Comparison of ENCODE assay signal across 8 cellular contexts in the genomic region with DNA sequence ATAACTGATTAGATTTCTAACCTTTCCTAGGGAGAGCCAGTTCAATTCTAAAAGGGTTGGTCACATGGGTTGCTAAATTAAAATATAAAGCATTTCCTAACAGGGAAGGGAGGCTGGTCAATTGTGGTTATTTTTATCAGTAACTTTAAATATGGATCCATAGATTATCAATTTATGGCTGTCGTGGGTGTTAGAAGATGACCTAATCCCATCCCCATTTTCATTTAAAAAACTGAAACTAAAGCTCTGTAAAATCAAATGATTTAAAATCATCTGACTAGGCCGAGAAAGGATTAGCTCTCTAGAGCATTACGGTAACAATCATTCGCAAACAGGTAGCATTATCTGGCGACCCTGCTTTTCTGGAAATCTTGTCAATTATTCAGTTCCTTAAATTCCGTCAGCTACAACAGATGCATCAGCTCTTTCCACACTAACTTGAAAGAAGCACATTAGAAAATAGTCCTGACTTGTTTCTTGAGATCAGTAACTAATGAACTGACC. TPM values are rescaled to one million over a fixed set of nuclear protein-coding genes. Genes with fewer than 3 reads are reported as not detected.
DNase-seq lines count a peak whose midpoint lies in the region; ATAC-seq and TF ChIP-seq lines count a peak whose summit lies in the region.

No MANE protein-coding gene starts in this region.

- H3K9me3 ChIP-seq in SJSA1 (replicated peaks), result no peaks in the 10 kb centered on the region
- H3K9me3 ChIP-seq in fibroblast of lung (ENCODE audit: control insufficient read depth, insufficient read depth, low read depth, low read length), result no peaks in the 10 kb centered on the region
- H3K9me3 ChIP-seq in gastrocnemius medialis, result no peaks in the 10 kb centered on the region

- TF ChIP-seq POLR2A in gastrocnemius medialis (IDR thresholded peaks at IDR 0.05), result no peak

- peaks cover 14% of the 10 kb centered on the region for H3K36me3 ChIP-seq in GM23338 (ENCODE audit: insufficient read depth)
- peaks cover 40% of the 10 kb centered on the region for H3K36me3 ChIP-seq in SJSA1
- H3K36me3 ChIP-seq in fibroblast of lung (ENCODE audit: control insufficient read depth, insufficient read depth, low read length), result peaks cover 4% of the 10 kb centered on the region
- peaks cover 4 to 7% of the 10 kb centered on the region in 2 donors for H3K36me3 ChIP-seq in gastrocnemius medialis

- no peak for ATAC-seq in GM23338
- ATAC-seq in gastrocnemius medialis, result no peak
- no peak for ATAC-seq in GM21381 (IDR thresholded peaks at IDR 0.05; ENCODE audit: unreplicated experiment)
- ATAC-seq in HG03159 (IDR thresholded peaks at IDR 0.05; ENCODE audit: unreplicated experiment), result no peak
- ATAC-seq in GM21619 (IDR thresholded peaks at IDR 0.05; ENCODE audit: unreplicated experiment), result no peak

- H3K27ac Mint-ChIP-seq in GM23338, result peak overlapping the region; percentile 100

- H3K36me3 Mint-ChIP-seq in GM23338 (ENCODE audit: low read depth), result peaks cover 40% of the 10 kb centered on the region

- peak overlapping the region; percentile 97 for H3K4me3 Mint-ChIP-seq in GM23338

- intact Hi-C loops in gastrocnemius medialis (cut with DNase I; ENCODE audit: low total_unique reads), result loop anchor here (1.0 to 2.0 kb wide), 4 partner anchors 31 to 1209 kb away; partner anchors contain the start of gene LNPK

- peaks cover 46% of the 10 kb centered on the region for H3K79me2 ChIP-seq in GM23338 (replicated peaks; ENCODE audit: insufficient read depth)
- H3K79me2 ChIP-seq in fibroblast of lung (ENCODE audit: control insufficient read depth, insufficient read depth, low read length), result peaks cover 44% of the 10 kb centered on the region

- no peak for DNase-seq in GM23338 (ENCODE audit: low spot score)
- peak in 1 of 2 experiments; percentile 26 for DNase-seq in SJSA1 (ENCODE audit: low read depth in 1 of 2, low spot score in 2 of 2)
- peak in 1 of 2 donors; percentile 27 for DNase-seq in fibroblast of lung (ENCODE audit: low read depth in 2 of 2)
- DNase-seq in gastrocnemius medialis, result no peak
- no peak for DNase-seq in dermis blood vessel endothelial cell

- peaks cover 18% of the 10 kb centered on the region for H3K27me3 Mint-ChIP-seq in GM23338 (ENCODE audit: insufficient read depth, low read depth, poor library complexity)

- TF ChIP-seq CTCF in GM23338 (conservative IDR thresholded peaks at IDR 0.05; ENCODE audit: low read depth in 2 of 2) (no peak), fibroblast of lung (conservative IDR thresholded peaks at IDR 0.05 in 1 of 2, IDR thresholded peaks at IDR 0.05 in 1 of 2; ENCODE audit: low read depth in 1 of 2, low read length in 2 of 2) (no peak), gastrocnemius medialis (IDR thresholded peaks at IDR 0.05 in 4 of 5, conservative IDR thresholded peaks at IDR 0.05 in 1 of 5) (no peak)

- H3K4me1 ChIP-seq in GM23338 (ENCODE audit: insufficient read depth), result peaks cover 20% of the 10 kb centered on the region
- H3K4me1 ChIP-seq in SJSA1 (replicated peaks), result peaks cover 33% of the 10 kb centered on the region
- H3K4me1 ChIP-seq in fibroblast of lung (ENCODE audit: control insufficient read depth, extremely low read depth, insufficient read depth, low read length), result peaks cover 2% of the 10 kb centered on the region
- H3K4me1 ChIP-seq in gastrocnemius medialis, result peaks cover 41 to 42% of the 10 kb centered on the region in 2 donors

- peak overlapping the region; percentile 78 for H3K9ac ChIP-seq in fibroblast of lung (ENCODE audit: insufficient read depth, low read length)

- H3K27ac ChIP-seq in GM23338 (ENCODE audit: low read depth), result peak overlapping the region; percentile 99
- H3K27ac ChIP-seq in SJSA1, result peak overlapping the region; percentile 99
- H3K27ac ChIP-seq in fibroblast of lung (ENCODE audit: insufficient read depth, low read length), result peak overlapping the region; percentile 98
- peak overlapping the region; percentile 92 to 100 (median 96) for H3K27ac ChIP-seq in gastrocnemius medialis

- H2AFZ ChIP-seq in GM23338 (no peak overlapping the region), fibroblast of lung (ENCODE audit: low read length) (peak overlapping the region; percentile 32)

- peaks cover 37% of the 10 kb centered on the region for H3K4me1 Mint-ChIP-seq in GM23338

- H3K4me3 ChIP-seq in GM23338 (peak overlapping the region; percentile 66), SJSA1 (peak overlapping the region; percentile 83), fibroblast of lung (replicated peaks in 1 of 4; ENCODE audit: control extremely low read depth in 1 of 4, insufficient read depth in 1 of 4, low read depth in 3 of 4, low read length in 4 of 4) (peak overlapping the region; percentile 39 to 90 (median 66)), gastrocnemius medialis (peak overlapping the region; percentile 54 to 92 (median 71))

- in situ Hi-C loops in gastrocnemius medialis (cut with MboI; ENCODE audit: low sequenced_read_pairs in 4 of 4), result loop anchor here in 3 of 4 donors (5.0 to 10.0 kb wide), 2 partner anchors 51 to 53 kb away; partner anchors contain the start of gene NFE2L2 (in 3 of the 3)

- H3K9me3 Mint-ChIP-seq in GM23338, result peaks cover 6% of the 10 kb centered on the region; the same call in 1 of the 3 replicates

- no peaks in the 10 kb centered on the region for H3K9me2 ChIP-seq in GM23338 (ENCODE audit: insufficient read depth)

- peaks cover 21% of the 10 kb centered on the region for H4K20me1 ChIP-seq in GM23338 (replicated peaks; ENCODE audit: insufficient read depth)
- H4K20me1 ChIP-seq in fibroblast of lung (ENCODE audit: control insufficient read depth, extremely low read depth, insufficient read depth, low read length), result peaks cover 4% of the 10 kb centered on the region

- no peaks in the 10 kb centered on the region for H3F3A ChIP-seq in GM23338 (replicated peaks; ENCODE audit: low read depth)

- peak overlapping the region; percentile 78 for H3K4me2 ChIP-seq in GM23338
- H3K4me2 ChIP-seq in fibroblast of lung (ENCODE audit: extremely low read depth, insufficient read depth, low read length), result peak overlapping the region; percentile 89

- H3K27me3 ChIP-seq in GM23338 (ENCODE audit: insufficient read depth) (no peaks in the 10 kb centered on the region), SJSA1 (replicated peaks) (no peaks in the 10 kb centered on the region), fibroblast of lung (ENCODE audit: control insufficient read depth, insufficient read depth, low read length) (no peaks in the 10 kb centered on the region), gastrocnemius medialis (no peaks in the 10 kb centered on the region)

TF ChIP-seq in GM23338, 12 proteins besides CTCF, POLR2A, EP300 and RAD21 (continues in another document):
- TF ChIP-seq NANOG (IDR thresholded peaks at IDR 0.05; ENCODE audit: borderline replicate concordance) (no peak), CREB1 (CRISPR knock-in tag; IDR thresholded peaks at IDR 0.05; ENCODE audit: low read depth) (no peak), POLR2AphosphoS5 (IDR thresholded peaks at IDR 0.05; ENCODE audit: low read depth) (no peak), STAT1 (IDR thresholded peaks at IDR 0.05; ENCODE audit: unreplicated experiment) (no peak), EZH2phosphoT487 (IDR thresholded peaks at IDR 0.05; ENCODE audit: unreplicated experiment) (no peak)
- TF ChIP-seq, protein P1, sequence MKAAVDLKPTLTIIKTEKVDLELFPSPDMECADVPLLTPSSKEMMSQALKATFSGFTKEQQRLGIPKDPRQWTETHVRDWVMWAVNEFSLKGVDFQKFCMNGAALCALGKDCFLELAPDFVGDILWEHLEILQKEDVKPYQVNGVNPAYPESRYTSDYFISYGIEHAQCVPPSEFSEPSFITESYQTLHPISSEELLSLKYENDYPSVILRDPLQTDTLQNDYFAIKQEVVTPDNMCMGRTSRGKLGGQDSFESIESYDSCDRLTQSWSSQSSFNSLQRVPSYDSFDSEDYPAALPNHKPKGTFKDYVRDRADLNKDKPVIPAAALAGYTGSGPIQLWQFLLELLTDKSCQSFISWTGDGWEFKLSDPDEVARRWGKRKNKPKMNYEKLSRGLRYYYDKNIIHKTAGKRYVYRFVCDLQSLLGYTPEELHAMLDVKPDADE (IDR thresholded peaks at IDR 0.05), result no peak

RNA-seq across cellular contexts. Expression of gene HNRNPA3, which starts 0.9 kb away (rescaled TPM):
- total RNA-seq in GM23338 (2014; rRNA removed; shearing (Covaris generic)), result 151 and 158 TPM in 2 replicates
- 290 and 376 TPM in 2 replicates for polyA plus RNA-seq in GM23338 (2016; fragmentation: Nextera tagmentation; extraction: Ambion mirVana)
- total RNA-seq in SJSA1 (2014; rRNA removed; shearing (Covaris generic)), result 48.1 and 73.1 TPM in 2 replicates
- 33.9 and 34.5 TPM in 2 replicates for total RNA-seq in fibroblast of lung
- polyA plus RNA-seq in fibroblast of lung, result 81.2 and 106 TPM in 2 replicates
- polyA plus RNA-seq in fibroblast of lung (2012), result 365 and 474 TPM in 2 replicates
- 5.8 and 7.3 TPM in 2 replicates for polyA minus RNA-seq in fibroblast of lung (ENCODE audit: low replicate concordance)
- 10 to 100 TPM; 16.1 to 32.2 (median 22.4) TPM for total RNA-seq in gastrocnemius medialis
- total RNA-seq in dermis blood vessel endothelial cell, result 40.7 and 83.4 TPM in 2 replicates

RNA-seq across cellular contexts. Expression of gene NFE2L2, which starts 52.9 kb away (rescaled TPM):
- 28.0 and 35.0 TPM in 2 replicates for total RNA-seq in GM23338 (2014; rRNA removed; shearing (Covaris generic))
- polyA plus RNA-seq in GM23338 (2016; fragmentation: Nextera tagmentation; extraction: Ambion mirVana), result 37.8 and 39.1 TPM in 2 replicates
- 65.8 and 119 TPM in 2 replicates for total RNA-seq in SJSA1 (2014; rRNA removed; shearing (Covaris generic))
- 97.1 and 142 TPM in 2 replicates for total RNA-seq in fibroblast of lung
- 166 and 178 TPM in 2 replicates for polyA plus RNA-seq in fibroblast of lung
- polyA plus RNA-seq in fibroblast of lung (2012), result 77.8 and 92.7 TPM in 2 replicates
- 116 and 126 TPM in 2 replicates for polyA minus RNA-seq in fibroblast of lung (ENCODE audit: low replicate concordance)
- 10 to 100 TPM; 33.0 to 93.3 (median 59.1) TPM for total RNA-seq in gastrocnemius medialis
- total RNA-seq in dermis blood vessel endothelial cell, result 57.9 and 69.9 TPM in 2 replicates
